Comparison of ENCODE assay signal across 2 cellular contexts in genomic region chr6:67361264-67361663, GRCh38.
TF ChIP-seq lines count a peak whose summit lies in the region.

No MANE protein-coding gene starts in this region.

TF ChIP-seq in SK-N-SH, 30 proteins besides CTCF, POLR2A, EP300 and RAD21:
- TF ChIP-seq TAF1 (IDR thresholded peaks at IDR 0.05; ENCODE audit: borderline replicate concordance, low read depth, low read length), result no peak
- no peak for TF ChIP-seq MAX (IDR thresholded peaks at IDR 0.05; ENCODE audit: low read depth)
- TF ChIP-seq TEAD4 (IDR thresholded peaks at IDR 0.05; ENCODE audit: borderline replicate concordance, insufficient read depth), result no peak
- no peak for TF ChIP-seq POLR2AphosphoS5 (IDR thresholded peaks at IDR 0.05; ENCODE audit: low read depth, low read length)
- no peak for TF ChIP-seq SIN3A (IDR thresholded peaks at IDR 0.05; ENCODE audit: borderline replicate concordance, low read depth, low read length)
- no peak for TF ChIP-seq CHD2 (IDR thresholded peaks at IDR 0.05; ENCODE audit: low read length, partially characterized antibody)
- TF ChIP-seq EZH2phosphoT487 (IDR thresholded peaks at IDR 0.05; ENCODE audit: borderline replicate concordance, low read depth), result no peak
- TF ChIP-seq FOXM1 (IDR thresholded peaks at IDR 0.05; ENCODE audit: low read depth), result no peak
- TF ChIP-seq, protein P1, sequence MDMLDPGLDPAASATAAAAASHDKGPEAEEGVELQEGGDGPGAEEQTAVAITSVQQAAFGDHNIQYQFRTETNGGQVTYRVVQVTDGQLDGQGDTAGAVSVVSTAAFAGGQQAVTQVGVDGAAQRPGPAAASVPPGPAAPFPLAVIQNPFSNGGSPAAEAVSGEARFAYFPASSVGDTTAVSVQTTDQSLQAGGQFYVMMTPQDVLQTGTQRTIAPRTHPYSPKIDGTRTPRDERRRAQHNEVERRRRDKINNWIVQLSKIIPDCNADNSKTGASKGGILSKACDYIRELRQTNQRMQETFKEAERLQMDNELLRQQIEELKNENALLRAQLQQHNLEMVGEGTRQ (IDR thresholded peaks at IDR 0.05; ENCODE audit: borderline replicate concordance, low read depth, low read length), result no peak
- TF ChIP-seq NRF1 (IDR thresholded peaks at IDR 0.05; ENCODE audit: low read depth, low read length), result no peak
- TF ChIP-seq IRF3 (IDR thresholded peaks at IDR 0.05; ENCODE audit: low read depth, low read length), result no peak
- TF ChIP-seq, protein P2, sequence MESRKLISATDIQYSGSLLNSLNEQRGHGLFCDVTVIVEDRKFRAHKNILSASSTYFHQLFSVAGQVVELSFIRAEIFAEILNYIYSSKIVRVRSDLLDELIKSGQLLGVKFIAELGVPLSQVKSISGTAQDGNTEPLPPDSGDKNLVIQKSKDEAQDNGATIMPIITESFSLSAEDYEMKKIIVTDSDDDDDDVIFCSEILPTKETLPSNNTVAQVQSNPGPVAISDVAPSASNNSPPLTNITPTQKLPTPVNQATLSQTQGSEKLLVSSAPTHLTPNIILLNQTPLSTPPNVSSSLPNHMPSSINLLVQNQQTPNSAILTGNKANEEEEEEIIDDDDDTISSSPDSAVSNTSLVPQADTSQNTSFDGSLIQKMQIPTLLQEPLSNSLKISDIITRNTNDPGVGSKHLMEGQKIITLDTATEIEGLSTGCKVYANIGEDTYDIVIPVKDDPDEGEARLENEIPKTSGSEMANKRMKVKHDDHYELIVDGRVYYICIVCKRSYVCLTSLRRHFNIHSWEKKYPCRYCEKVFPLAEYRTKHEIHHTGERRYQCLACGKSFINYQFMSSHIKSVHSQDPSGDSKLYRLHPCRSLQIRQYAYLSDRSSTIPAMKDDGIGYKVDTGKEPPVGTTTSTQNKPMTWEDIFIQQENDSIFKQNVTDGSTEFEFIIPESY (IDR thresholded peaks at IDR 0.05; ENCODE audit: borderline replicate concordance, low read depth), result no peak
- no peak for TF ChIP-seq RFX5 (IDR thresholded peaks at IDR 0.05; ENCODE audit: low read length)
- no peak for TF ChIP-seq NFIC (IDR thresholded peaks at IDR 0.05; ENCODE audit: borderline replicate concordance)
- no peak for TF ChIP-seq FOSL2 (IDR thresholded peaks at IDR 0.05; ENCODE audit: borderline replicate concordance, low read depth)
- no peak for TF ChIP-seq YY1 (IDR thresholded peaks at IDR 0.05; ENCODE audit: low read depth)
- no peak for TF ChIP-seq MXI1 (IDR thresholded peaks at IDR 0.05; ENCODE audit: low read depth, low read length)
- TF ChIP-seq PBX3 (IDR thresholded peaks at IDR 0.05), result no peak
- TF ChIP-seq SMC3 (IDR thresholded peaks at IDR 0.05; ENCODE audit: low read depth, low read length), result no peak
- no peak for TF ChIP-seq MEF2A (IDR thresholded peaks at IDR 0.05; ENCODE audit: borderline replicate concordance, low read depth)

TF ChIP-seq in SK-N-SH treated with all-trans-retinoic acid at 6 μM for 48 hours, 23 proteins besides CTCF, POLR2A, EP300 and RAD21:
- TF ChIP-seq ARNTL (CRISPR knock-in tag; IDR thresholded peaks at IDR 0.05; ENCODE audit: borderline replicate concordance, low read depth), result no peak
- TF ChIP-seq TOX (CRISPR knock-in tag; IDR thresholded peaks at IDR 0.05; ENCODE audit: borderline replicate concordance), result no peak
- no peak for TF ChIP-seq ZNF70 (CRISPR knock-in tag; IDR thresholded peaks at IDR 0.05)
- TF ChIP-seq ZC3H10 (CRISPR knock-in tag; IDR thresholded peaks at IDR 0.05), result no peak
- TF ChIP-seq TCF4 (CRISPR knock-in tag; IDR thresholded peaks at IDR 0.05; ENCODE audit: borderline replicate concordance), result no peak
- TF ChIP-seq, protein P3, sequence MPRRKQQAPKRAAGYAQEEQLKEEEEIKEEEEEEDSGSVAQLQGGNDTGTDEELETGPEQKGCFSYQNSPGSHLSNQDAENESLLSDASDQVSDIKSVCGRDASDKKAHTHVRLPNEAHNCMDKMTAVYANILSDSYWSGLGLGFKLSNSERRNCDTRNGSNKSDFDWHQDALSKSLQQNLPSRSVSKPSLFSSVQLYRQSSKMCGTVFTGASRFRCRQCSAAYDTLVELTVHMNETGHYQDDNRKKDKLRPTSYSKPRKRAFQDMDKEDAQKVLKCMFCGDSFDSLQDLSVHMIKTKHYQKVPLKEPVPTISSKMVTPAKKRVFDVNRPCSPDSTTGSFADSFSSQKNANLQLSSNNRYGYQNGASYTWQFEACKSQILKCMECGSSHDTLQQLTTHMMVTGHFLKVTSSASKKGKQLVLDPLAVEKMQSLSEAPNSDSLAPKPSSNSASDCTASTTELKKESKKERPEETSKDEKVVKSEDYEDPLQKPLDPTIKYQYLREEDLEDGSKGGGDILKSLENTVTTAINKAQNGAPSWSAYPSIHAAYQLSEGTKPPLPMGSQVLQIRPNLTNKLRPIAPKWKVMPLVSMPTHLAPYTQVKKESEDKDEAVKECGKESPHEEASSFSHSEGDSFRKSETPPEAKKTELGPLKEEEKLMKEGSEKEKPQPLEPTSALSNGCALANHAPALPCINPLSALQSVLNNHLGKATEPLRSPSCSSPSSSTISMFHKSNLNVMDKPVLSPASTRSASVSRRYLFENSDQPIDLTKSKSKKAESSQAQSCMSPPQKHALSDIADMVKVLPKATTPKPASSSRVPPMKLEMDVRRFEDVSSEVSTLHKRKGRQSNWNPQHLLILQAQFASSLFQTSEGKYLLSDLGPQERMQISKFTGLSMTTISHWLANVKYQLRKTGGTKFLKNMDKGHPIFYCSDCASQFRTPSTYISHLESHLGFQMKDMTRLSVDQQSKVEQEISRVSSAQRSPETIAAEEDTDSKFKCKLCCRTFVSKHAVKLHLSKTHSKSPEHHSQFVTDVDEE (CRISPR knock-in tag; IDR thresholded peaks at IDR 0.05), result no peak
- TF ChIP-seq ZNF565 (CRISPR knock-in tag; conservative IDR thresholded peaks at IDR 0.05; ENCODE audit: low read depth), result no peak
- TF ChIP-seq GLIS3 (CRISPR knock-in tag; IDR thresholded peaks at IDR 0.05), result no peak
- TF ChIP-seq SNAI2 (CRISPR knock-in tag; IDR thresholded peaks at IDR 0.05), result no peak
- TF ChIP-seq CREB5 (CRISPR knock-in tag; IDR thresholded peaks at IDR 0.05; ENCODE audit: low read depth), result no peak
- TF ChIP-seq ESRRG (CRISPR knock-in tag; IDR thresholded peaks at IDR 0.05), result no peak
- no peak for TF ChIP-seq BACH2 (CRISPR knock-in tag; IDR thresholded peaks at IDR 0.05; ENCODE audit: borderline replicate concordance)
- TF ChIP-seq OSR1 (CRISPR knock-in tag; IDR thresholded peaks at IDR 0.05), result no peak
- TF ChIP-seq ZNF8 (CRISPR knock-in tag; IDR thresholded peaks at IDR 0.05), result no peak
- no peak for TF ChIP-seq CSRNP3 (CRISPR knock-in tag; IDR thresholded peaks at IDR 0.05)
- TF ChIP-seq CSDC2 (CRISPR knock-in tag; IDR thresholded peaks at IDR 0.05), result no peak
- TF ChIP-seq PATZ1 (CRISPR knock-in tag; IDR thresholded peaks at IDR 0.05; ENCODE audit: borderline replicate concordance), result no peak
- no peak for TF ChIP-seq ZFP30 (CRISPR knock-in tag; IDR thresholded peaks at IDR 0.05)
- TF ChIP-seq, protein P4, sequence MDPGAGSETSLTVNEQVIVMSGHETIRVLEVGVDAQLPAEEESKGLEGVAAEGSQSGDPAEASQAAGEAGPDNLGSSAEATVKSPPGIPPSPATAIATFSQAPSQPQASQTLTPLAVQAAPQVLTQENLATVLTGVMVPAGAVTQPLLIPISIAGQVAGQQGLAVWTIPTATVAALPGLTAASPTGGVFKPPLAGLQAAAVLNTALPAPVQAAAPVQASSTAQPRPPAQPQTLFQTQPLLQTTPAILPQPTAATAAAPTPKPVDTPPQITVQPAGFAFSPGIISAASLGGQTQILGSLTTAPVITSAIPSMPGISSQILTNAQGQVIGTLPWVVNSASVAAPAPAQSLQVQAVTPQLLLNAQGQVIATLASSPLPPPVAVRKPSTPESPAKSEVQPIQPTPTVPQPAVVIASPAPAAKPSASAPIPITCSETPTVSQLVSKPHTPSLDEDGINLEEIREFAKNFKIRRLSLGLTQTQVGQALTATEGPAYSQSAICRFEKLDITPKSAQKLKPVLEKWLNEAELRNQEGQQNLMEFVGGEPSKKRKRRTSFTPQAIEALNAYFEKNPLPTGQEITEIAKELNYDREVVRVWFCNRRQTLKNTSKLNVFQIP (CRISPR knock-in tag; IDR thresholded peaks at IDR 0.05; ENCODE audit: borderline replicate concordance, low read depth), result no peak
- no peak for TF ChIP-seq ZFP3 (CRISPR knock-in tag; IDR thresholded peaks at IDR 0.05)
